ENCODE assay signal across 9 cellular contexts in genomic region chr9:89408628-89409101, GRCh38.
DNase-seq lines count a peak whose midpoint lies in the region; ATAC-seq and TF ChIP-seq lines count a peak whose summit lies in the region.
"Had no signal": no experiment of that assay in that cellular context is flagged by ENCODE, and none has a peak within 500 bp of the region (broad histone marks: within the 10 kb centered on the region; RNA-seq: fewer than 3 reads in every experiment).

No MANE protein-coding gene starts in this region.

- no peak overlapping the region for H3K4me3 ChIP-seq in A673 (ENCODE audit: low read depth, low read length, poor library complexity, severe bottlenecking)

- no peak for TF ChIP-seq CTCF in A673 (conservative IDR thresholded peaks at IDR 0.05; ENCODE audit: low read depth, low read length)

- intact Hi-C loops in A673 (cut with micrococcal nuclease; ENCODE audit: unreplicated experiment), result no loop called here

- POLR2A ChIA-PET in A673 (lab: Charles Lee; ENCODE audit: low non-redundant PET), result no interaction called here

- H3K36me3 ChIP-seq in A673 (ENCODE audit: insufficient read depth, low read length, poor library complexity, severe bottlenecking), result no peaks in the 10 kb centered on the region

- ATAC-seq in HG02759 (IDR thresholded peaks at IDR 0.05; ENCODE audit: unreplicated experiment) (peak; percentile 28), HG03280 (IDR thresholded peaks at IDR 0.05; ENCODE audit: unreplicated experiment) (no peak)

- DNase-seq in activated CD4-positive, alpha-beta T cell treated with anti-CD3 and anti-CD28 coated beads for 4 hours, result peak; percentile 63 to 68
- peak; percentile 40 for DNase-seq in stimulated activated CD8-positive, alpha-beta memory T cell treated with anti-CD3 and anti-CD28 coated beads, Interleukin-7, amount 100 ng/mL, for 24 hours (ENCODE audit: low read depth)
- DNase-seq in SW480 (ENCODE audit: low spot score), result no peak
- DNase-seq in A673 (ENCODE audit: low spot score), result no peak
- no peak for DNase-seq in COLO829 (ENCODE audit: low spot score)

- CTCF ChIA-PET in A673 (lab: Charles Lee), result no interaction called here

- no peaks in the 10 kb centered on the region for H3K27me3 ChIP-seq in A673 (replicated peaks; ENCODE audit: insufficient read depth, low read depth, low read length, poor library complexity)

- no TSS peak for BruUV-seq in A673 (replicated peaks; lab: Mats Ljungman, UMichigan)

- no peaks in the 10 kb centered on the region for H3K4me1 ChIP-seq in A673 (ENCODE audit: insufficient read depth, low read length, poor library complexity, severe bottlenecking)
- H3K4me1 ChIP-seq: parathyroid adenoma had no signal

- peaks cover 4% of the 10 kb centered on the region for H3K9me3 ChIP-seq in A673 (ENCODE audit: low read depth, low read length, poor library complexity, severe bottlenecking)

- H3K27ac ChIP-seq in cingulate gyrus (ENCODE audit: low read depth, low read length) (peak overlapping the region; percentile 75), A673 (ENCODE audit: low read depth, low read length, poor library complexity, severe bottlenecking) (no peak overlapping the region)
- H3K27ac ChIP-seq: parathyroid adenoma had no signal

Comparison
In these comparisons a context has a peak if more than half of its experiments do, and no peak if none do; other contexts are left out.
1. DNase-seq: peak in activated CD4-positive, alpha-beta T cell treated with anti-CD3 and anti-CD28 coated beads for 4 hours (2 of 2) and stimulated activated CD8-positive, alpha-beta memory T cell treated with anti-CD3 and anti-CD28 coated beads, Interleukin-7, amount 100 ng/mL, for 24 hours (single experiment); none in SW480 (single experiment), A673 (single experiment) and COLO829 (single experiment).